In genomic region chr5:82389347-82389746, GRCh38 we compare ENCODE assay signal across 12 cellular contexts.
DNase-seq lines count a peak whose midpoint lies in the region; ATAC-seq and TF ChIP-seq lines count a peak whose summit lies in the region.
"Had no signal": no experiment of that assay in that cellular context is flagged by ENCODE, and none has a peak within 500 bp of the region (broad histone marks: within the 10 kb centered on the region; RNA-seq: fewer than 3 reads in every experiment).

No MANE protein-coding gene starts in this region.

- POLR2A ChIA-PET in PC-9 (lab: Charles Lee; ENCODE audit: unreplicated experiment) = no interaction called here

- H3K27me3 ChIP-seq in PC-9 (ENCODE audit: insufficient read depth, low read depth) = no peaks in the 10 kb centered on the region
- H3K27me3 ChIP-seq: pancreas, SJCRH30 had no signal

- H3K9me3 Mint-ChIP-seq in activated CD4-positive, alpha-beta T cell treated with anti-CD3 and anti-CD28 coated beads, Interleukin-2, amount 10 ng/mL, durations not matched to agents 24 days and 14 days = peaks cover 30% of the 10 kb centered on the region

- intact Hi-C loops in activated CD4-positive, alpha-beta T cell treated with anti-CD3 and anti-CD28 coated beads, Interleukin-2, amount 10 ng/mL, durations not matched to agents 24 days and 14 days (cut with micrococcal nuclease) = loop anchor here (1.0 kb wide), 1 partner anchor 32 kb away; no protein-coding TSS in a partner anchor
- intact Hi-C loops in PC-9 (cut with micrococcal nuclease; ENCODE audit: unreplicated experiment) = no loop called here

- H3K4me1 ChIP-seq in PC-9 (replicated peaks; ENCODE audit: insufficient read depth) = peaks cover 20% of the 10 kb centered on the region

- in situ Hi-C loops in GM13976 (cut with MboI; ENCODE audit: low sequenced_read_pairs, unreplicated experiment) = no loop called here

- DNase-seq in activated CD4-positive, alpha-beta T cell treated with anti-CD3 and anti-CD28 coated beads, Interleukin-2, amount 10 ng/mL, durations not matched to agents 24 days and 14 days = no peak
- no peak for DNase-seq in activated CD4-positive, alpha-beta T cell treated with anti-CD3 and anti-CD28 coated beads, Interleukin-2, amount 50 U/mL, for 4 hours
- DNase-seq in PC-9 (no peak), coronary artery (ENCODE audit: low spot score) (no peak), GM13976 (ENCODE audit: low spot score) (no peak), NCI-H748 treated with DMSO at 0.1 percent for 48 hours (lab: John Stamatoyannopoulos, UW) (no peak)
- DNase-seq: NCI-H1048, SJCRH30 had no signal

- peak overlapping the region; percentile 42; the same call in 1 of the 2 replicates for H2AFZ ChIP-seq in PC-9

- peaks cover 18% of the 10 kb centered on the region for H3K4me1 Mint-ChIP-seq in activated CD4-positive, alpha-beta T cell treated with anti-CD3 and anti-CD28 coated beads, Interleukin-2, amount 10 ng/mL, durations not matched to agents 24 days and 14 days

- H3K27ac Mint-ChIP-seq in activated CD4-positive, alpha-beta T cell treated with anti-CD3 and anti-CD28 coated beads, Interleukin-2, amount 10 ng/mL, durations not matched to agents 24 days and 14 days = peak overlapping the region; percentile 85

- H3K27ac ChIP-seq in PC-9 (peak overlapping the region; percentile 53), coronary artery (peak overlapping the region; percentile 65 to 80), skin epidermis (peak overlapping the region in 11 of 21 experiments; percentile 21 to 81 (median 63))
- H3K27ac ChIP-seq: SJCRH30 had no signal

- H3K36me3 ChIP-seq in PC-9 (ENCODE audit: low read depth) = no peaks in the 10 kb centered on the region
- H3K36me3 ChIP-seq: pancreas, SJCRH30 had no signal

- H3F3A ChIP-seq in PC-9 (ENCODE audit: insufficient read depth, low read depth) = peaks cover 5% of the 10 kb centered on the region; the same call in 1 of the 2 replicates

- H3K9me3 ChIP-seq in PC-9 (ENCODE audit: insufficient read depth, low read depth) = no peaks in the 10 kb centered on the region
- H3K9me3 ChIP-seq: pancreas, SJCRH30 had no signal

- CTCF ChIA-PET in PC-9 (lab: Charles Lee) = no interaction called here

- no peaks in the 10 kb centered on the region for H4K20me1 ChIP-seq in PC-9 (ENCODE audit: insufficient read depth)

- H3K4me3 ChIP-seq in PC-9 (0 out of 2 replicates have a peak overlapping the region, but pooled peaks have one; percentile 20), coronary artery (peak overlapping the region; percentile 13), skin epidermis (no peak overlapping the region)
- H3K4me3 ChIP-seq: GM12878, pancreas, SJCRH30 had no signal

- H3K4me3 Mint-ChIP-seq in activated CD4-positive, alpha-beta T cell treated with anti-CD3 and anti-CD28 coated beads, Interleukin-2, amount 10 ng/mL, durations not matched to agents 24 days and 14 days = peak overlapping the region; percentile 53

- peaks cover 5% of the 10 kb centered on the region for H3K36me3 Mint-ChIP-seq in activated CD4-positive, alpha-beta T cell treated with anti-CD3 and anti-CD28 coated beads, Interleukin-2, amount 10 ng/mL, durations not matched to agents 24 days and 14 days (ENCODE audit: low read depth)

- no peaks in the 10 kb centered on the region for H3K9me2 ChIP-seq in PC-9 (ENCODE audit: insufficient read depth)

- no peaks in the 10 kb centered on the region for H3K27me3 Mint-ChIP-seq in activated CD4-positive, alpha-beta T cell treated with anti-CD3 and anti-CD28 coated beads, Interleukin-2, amount 10 ng/mL, durations not matched to agents 24 days and 14 days

- H3K79me2 ChIP-seq in PC-9 (ENCODE audit: low read depth) = no peaks in the 10 kb centered on the region

- no peak for ATAC-seq in GM19035 (IDR thresholded peaks at IDR 0.05; ENCODE audit: unreplicated experiment)

- BruUV-seq in PC-9 (replicated peaks; lab: Mats Ljungman, UMichigan) = no TSS peak

- peak overlapping the region; percentile 61 for H3K4me2 ChIP-seq in PC-9

- TF ChIP-seq CTCF in PC-9 (conservative IDR thresholded peaks at IDR 0.05) (no peak), coronary artery (IDR thresholded peaks at IDR 0.05) (no peak), GM13976 (IDR thresholded peaks at IDR 0.05; ENCODE audit: borderline replicate concordance, control extremely low read depth, extremely low read depth, insufficient read depth, missing control alignments) (no peak)

Comparison
In these comparisons a context has a peak if more than half of its experiments do, and no peak if none do; other contexts are left out.
1. H3K4me3 ChIP-seq: peak in PC-9 (single experiment) and coronary artery (single experiment); none in skin epidermis (0 of 7).
2. Peak in every context shown above with its lines, with median percentiles within 50 percentile points of each other: H3K27ac ChIP-seq.